ENCODE assay signal across 8 cellular contexts in genomic region chr1:247332215-247332900, GRCh38. TPM values are rescaled to one million over a fixed set of nuclear protein-coding genes. Genes with fewer than 3 reads are reported as not detected.
A peak's percentile ranks its signal among the peaks of the same experiment; 100 is the strongest.
DNase-seq lines count a peak whose midpoint lies in the region; ATAC-seq, FAIRE-seq and TF ChIP-seq lines count a peak whose summit lies in the region.

No MANE protein-coding gene starts in this region.

- H3K4me2 ChIP-seq in astrocyte (ENCODE audit: low read length) (peak overlapping the region; percentile 97), skeletal muscle satellite cell (ENCODE audit: low read length) (peak overlapping the region; percentile 94)

- H3K4me1 ChIP-seq in astrocyte (ENCODE audit: insufficient read depth, low read length) (peaks cover 36% of the 10 kb centered on the region), skeletal muscle satellite cell (ENCODE audit: control insufficient read depth, insufficient read depth, low read length) (peaks cover 22% of the 10 kb centered on the region)

- H3K27me3 Mint-ChIP-seq in astrocyte (ENCODE audit: low read depth, unreplicated experiment) = no peaks in the 10 kb centered on the region

- peaks cover 37% of the 10 kb centered on the region for H3K4me1 Mint-ChIP-seq in astrocyte (ENCODE audit: low read depth, unreplicated experiment)

- H3K27ac Mint-ChIP-seq in astrocyte (ENCODE audit: unreplicated experiment) = peak overlapping the region; percentile 68

- peaks cover 10% of the 10 kb centered on the region for H3K36me3 Mint-ChIP-seq in astrocyte (ENCODE audit: low read depth, unreplicated experiment)

- peak overlapping the region; percentile 85 for H3K27ac ChIP-seq in astrocyte (ENCODE audit: low read depth, low read length)

- H3K9me3 ChIP-seq in astrocyte (ENCODE audit: insufficient read depth, low read depth, low read length) = no peaks in the 10 kb centered on the region
- H3K9me3 ChIP-seq in skeletal muscle satellite cell (replicated peaks; ENCODE audit: low read length) = no peaks in the 10 kb centered on the region

- H3K4me3 Mint-ChIP-seq in astrocyte (ENCODE audit: unreplicated experiment) = peak overlapping the region; percentile 83

- TF ChIP-seq CTCF in D721Med (IDR thresholded peaks at IDR 0.05; ENCODE audit: insufficient read depth, missing control alignments) (no peak), astrocyte (IDR thresholded peaks at IDR 0.05; ENCODE audit: insufficient read depth, low read depth, low read length) (no peak)

- H3K9ac ChIP-seq in astrocyte (ENCODE audit: low read length) (peak overlapping the region; percentile 96), skeletal muscle satellite cell (ENCODE audit: low read depth, low read length) (peak overlapping the region; percentile 99)

- H3K4me3 ChIP-seq in astrocyte (ENCODE audit: insufficient read depth, low read depth, low read length) (peak overlapping the region; percentile 70), iPS-11a (ENCODE audit: low read depth, low read length) (peak overlapping the region; percentile 88), skeletal muscle satellite cell (ENCODE audit: low read length) (peak overlapping the region; percentile 97)

- peaks cover 76% of the 10 kb centered on the region for H4K20me1 ChIP-seq in astrocyte (ENCODE audit: insufficient read depth, low read length)

- H3K36me3 ChIP-seq in astrocyte (ENCODE audit: insufficient read depth, low read length) = peaks cover 5% of the 10 kb centered on the region
- peaks cover 34% of the 10 kb centered on the region for H3K36me3 ChIP-seq in skeletal muscle satellite cell (ENCODE audit: insufficient read depth, low read length)

- ATAC-seq in GM19463 (IDR thresholded peaks at IDR 0.05; ENCODE audit: unreplicated experiment) (peak; percentile 36), HG03521 (IDR thresholded peaks at IDR 0.05; ENCODE audit: unreplicated experiment) (peak; percentile 32)

- no peaks in the 10 kb centered on the region for H3K9me3 Mint-ChIP-seq in astrocyte (ENCODE audit: unreplicated experiment)

- no peak for FAIRE-seq in D721Med (lab: Jason Lieb, UNC)
- FAIRE-seq in astrocyte (lab: Jason Lieb, UNC) = no peak

- peaks cover 80% of the 10 kb centered on the region for H3K79me2 ChIP-seq in astrocyte (ENCODE audit: insufficient read depth, low read length)

- peak overlapping the region; percentile 67 for H2AFZ ChIP-seq in astrocyte (ENCODE audit: low read depth, low read length)

- DNase-seq in D721Med (ENCODE audit: insufficient read length, low spot score) (peak; percentile 73), T-helper 1 cell (peak in 4 of 5 donors; percentile 21 to 49 (median 28)), astrocyte (ENCODE audit: low read depth) (no peak), NCI-H187 (lab: John Stamatoyannopoulos, UW) (no peak)

- H3K27me3 ChIP-seq in astrocyte (ENCODE audit: insufficient read depth, low read length) (no peaks in the 10 kb centered on the region), skeletal muscle satellite cell (ENCODE audit: control insufficient read depth, insufficient read depth, low read length) (no peaks in the 10 kb centered on the region)

RNA-seq across cellular contexts. Expression of gene ZNF496, which starts 0.7 kb away (rescaled TPM):
- 30.3 and 30.5 TPM in 2 replicates for total RNA-seq in astrocyte
- total RNA-seq in skeletal muscle satellite cell (2012; rRNA removed) = 11.9 and 12.9 TPM in 2 replicates

Comparison
In these comparisons a context has a peak if more than half of its experiments do, and no peak if none do; other contexts are left out.
1. DNase-seq: peak in D721Med (single experiment) and T-helper 1 cell (4 of 5); none in astrocyte (single experiment) and NCI-H187 (0 of 2).
2. Peak in every context shown above with its lines, with median percentiles within 50 percentile points of each other: H3K4me3 ChIP-seq.